ENCODE assay signal across 1 cellular context in genomic region chr2:55223958-55224760, GRCh38.
TF ChIP-seq lines count a peak whose summit lies in the region.

No MANE protein-coding gene starts in this region.

TF ChIP-seq in H1, 55 proteins besides CTCF, POLR2A, EP300 and RAD21:
- TF ChIP-seq EGR1 (IDR thresholded peaks at IDR 0.05; ENCODE audit: borderline replicate concordance, low read depth, low read length) (no peak), TAF7 (optimal IDR thresholded peaks at IDR 0.05; ENCODE audit: borderline replicate concordance, low read depth, low read length) (peak; percentile 2), ASH2L (IDR thresholded peaks at IDR 0.05; ENCODE audit: low read length) (peak; percentile 7), BACH1 (IDR thresholded peaks at IDR 0.05; ENCODE audit: low read length) (no peak), SIN3A (conservative IDR thresholded peaks at IDR 0.05 in 1 of 2, IDR thresholded peaks at IDR 0.05 in 1 of 2; ENCODE audit: low read depth in 1 of 2, low read length in 2 of 2) (no peak), PHF8 (conservative IDR thresholded peaks at IDR 0.05; ENCODE audit: low read depth, low read length) (no peak), CREB1 (IDR thresholded peaks at IDR 0.05) (no peak)
